Comparison of ENCODE assay signal across 11 cellular contexts in genomic region chr4:6602289-6602688, GRCh38.
"Had no signal": no experiment of that assay in that cellular context is flagged by ENCODE, and none has a peak within 500 bp of the region (broad histone marks: within the 10 kb centered on the region; RNA-seq: fewer than 3 reads in every experiment).

No MANE protein-coding gene starts in this region.

- DNase-seq: GM23248, GOT3, H7, HFFc6, IMR-90, Karpas-422, KG1 had no signal

- H3K4me3 ChIP-seq: GM23248, HAP-1, K562 had no signal

- H3K4me3 Mint-ChIP-seq: HFFc6 had no signal

- H2AFZ ChIP-seq: GM23248 had no signal

- FAIRE-seq: K562 had no signal

- H3K9ac ChIP-seq: GM23248 had no signal

- H3K36me3 ChIP-seq: HAP-1 had no signal

- H3K4me1 ChIP-seq: HAP-1 had no signal

- H3K27ac Mint-ChIP-seq: HFFc6 had no signal

- ATAC-seq: HCT116 had no signal

- H3K27ac ChIP-seq: GM23248, HL-60 had no signal
